In genomic region chr10:80382989-80383388, GRCh38 we compare ENCODE assay signal across 8 cellular contexts. TPM values are rescaled to one million over a fixed set of nuclear protein-coding genes. Genes with fewer than 3 reads are reported as not detected.
DNase-seq lines count a peak whose midpoint lies in the region; ATAC-seq and FAIRE-seq lines count a peak whose summit lies in the region.

No MANE protein-coding gene starts in this region.

- peak; percentile 46 for DNase-seq in stimulated activated CD4-positive, alpha-beta T cell treated with anti-CD3 and anti-CD28 coated beads, Interleukin-15, amount 100 ng/mL, for 24 hours
- DNase-seq in stimulated activated CD4-positive, alpha-beta T cell treated with anti-CD3 and anti-CD28 coated beads, Interleukin-12 subunit alpha, Interleukin-12 subunit beta, amount 100 ng/mL, for 4 hours: no peak
- DNase-seq in NT2/D1 (ENCODE audit: low read depth, low spot score): peak; percentile 30
- peak; percentile 26 for DNase-seq in activated gamma-delta T cell treated with anti-CD3 and anti-CD28 coated beads, Interleukin-2, amount 50 U/mL, for 16 hours (ENCODE audit: low read depth)
- DNase-seq in head of caudate nucleus: peak in 37 of 42 donors; percentile 13 to 69 (median 44)
- DNase-seq in small intestine: peak; percentile 38
- no peak for DNase-seq in epidermal melanocyte (ENCODE audit: insufficient read length, low spot score)

- no peak overlapping the region for H3K9ac ChIP-seq in NT2/D1 (ENCODE audit: insufficient read length, low read depth)

- H3K36me3 ChIP-seq in NT2/D1 (ENCODE audit: insufficient read depth, insufficient read length, low read length) (no peaks in the 10 kb centered on the region), small intestine (ENCODE audit: control insufficient read depth in 2 of 2, insufficient read depth in 2 of 2, low read length in 2 of 2) (no peaks in the 10 kb centered on the region)

- H3K4me3 ChIP-seq in NT2/D1 (ENCODE audit: insufficient read length, low read depth) (no peak overlapping the region), small intestine (ENCODE audit: low read depth in 1 of 2, low read length in 2 of 2) (no peak overlapping the region)

- no peak for FAIRE-seq in small intestine (lab: Jason Lieb, UNC)

- 5 to 19% (median 8%) methylated on average over 4 of the region's 4 CpGs for WGBS in small intestine, 3 donors

- H3K4me1 ChIP-seq in NT2/D1 (ENCODE audit: insufficient read depth, insufficient read length): no peaks in the 10 kb centered on the region
- H3K4me1 ChIP-seq in small intestine (ENCODE audit: control insufficient read depth in 2 of 2, insufficient read depth in 1 of 2, low read depth in 1 of 2, low read length in 1 of 2): no peaks in the 10 kb centered on the region

- intact Hi-C loops in head of caudate nucleus (cut with DNase I): no loop called here

- H3K27ac ChIP-seq in small intestine (ENCODE audit: low read depth in 1 of 2, low read length in 1 of 2): no peak overlapping the region

- no peaks in the 10 kb centered on the region for H3K27me3 ChIP-seq in NT2/D1 (ENCODE audit: insufficient read depth, insufficient read length)
- no peaks in the 10 kb centered on the region for H3K27me3 ChIP-seq in small intestine (ENCODE audit: control insufficient read depth in 2 of 2, insufficient read depth in 2 of 2, low read length in 2 of 2)

- peak; percentile 62 for ATAC-seq in HG02642 (IDR thresholded peaks at IDR 0.05; ENCODE audit: poor library complexity, unreplicated experiment)

- no peaks in the 10 kb centered on the region for H3K9me3 ChIP-seq in NT2/D1 (ENCODE audit: insufficient read depth, low read length)
- H3K9me3 ChIP-seq in small intestine (ENCODE audit: control insufficient read depth, low read depth): no peaks in the 10 kb centered on the region

RNA-seq across cellular contexts. Expression of gene PRXL2A, which starts 25.4 kb away (rescaled TPM):
- 10 to 100 TPM; 40.9 to 58.6 (median 55.2) TPM for polyA plus RNA-seq in small intestine

RNA-seq across cellular contexts. Expression of gene DYDC2, which starts 26.4 kb away (rescaled TPM):
- polyA plus RNA-seq in small intestine: 1 to 10 TPM in 1 of 3 donors, not detected in 2; 1.4 TPM

RNA-seq across cellular contexts. Expression of gene DYDC1, which starts 26.4 kb away (rescaled TPM):
- polyA plus RNA-seq in small intestine: not detected

Comparison
In these comparisons a context has a peak if more than half of its experiments do, and no peak if none do; other contexts are left out.
1. DNase-seq: peak in stimulated activated CD4-positive, alpha-beta T cell treated with anti-CD3 and anti-CD28 coated beads, Interleukin-15, amount 100 ng/mL, for 24 hours (single experiment), NT2/D1 (single experiment), activated gamma-delta T cell treated with anti-CD3 and anti-CD28 coated beads, Interleukin-2, amount 50 U/mL, for 16 hours (single experiment), head of caudate nucleus (37 of 42) and small intestine (single experiment); none in stimulated activated CD4-positive, alpha-beta T cell treated with anti-CD3 and anti-CD28 coated beads, Interleukin-12 subunit alpha, Interleukin-12 subunit beta, amount 100 ng/mL, for 4 hours (single experiment) and epidermal melanocyte (single experiment).